ENCODE assay signal across 1 cellular context in genomic region chr5:88880196-88880595, GRCh38.
TF ChIP-seq lines count a peak whose summit lies in the region.

No MANE protein-coding gene starts in this region.

TF ChIP-seq in GM12878, 131 proteins besides CTCF, POLR2A, EP300 and RAD21:
- no peak for TF ChIP-seq ZNF207 (IDR thresholded peaks at IDR 0.05; ENCODE audit: borderline replicate concordance)
- peak; percentile 69; the same call in 1 of the 2 replicates for TF ChIP-seq ZBTB40 (IDR thresholded peaks at IDR 0.05; ENCODE audit: borderline replicate concordance)
